ENCODE assay signal across 20 cellular contexts in the genomic region with DNA sequence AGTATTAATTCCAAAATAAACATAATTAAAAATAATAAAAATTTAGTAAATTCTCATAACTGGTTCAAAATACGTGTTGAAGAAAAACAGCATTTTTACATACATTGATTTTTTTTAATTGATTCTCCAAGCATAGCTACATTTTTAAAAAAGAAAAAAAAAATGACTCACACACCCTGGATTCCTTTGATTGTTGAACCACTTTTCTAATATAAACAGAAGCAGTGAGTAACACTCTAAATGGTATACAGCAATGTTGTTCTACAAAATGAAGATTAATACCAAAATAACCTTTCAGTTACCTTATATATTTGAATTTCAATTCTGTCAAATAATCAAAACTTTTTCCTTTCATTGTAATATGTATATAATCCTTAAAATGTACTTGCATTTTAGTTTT.
A peak's percentile ranks its signal among the peaks of the same experiment; 100 is the strongest.
DNase-seq lines count a peak whose midpoint lies in the region; ATAC-seq, FAIRE-seq and TF ChIP-seq lines count a peak whose summit lies in the region.
"Had no signal": no experiment of that assay in that cellular context is flagged by ENCODE, and none has a peak within 500 bp of the region (broad histone marks: within the 10 kb centered on the region; RNA-seq: fewer than 3 reads in every experiment).

No MANE protein-coding gene starts in this region.

- CTCF ChIA-PET in activated CD4-positive, alpha-beta memory T cell treated with anti-CD3 and anti-CD28 coated beads for 36 hours (lab: Charles Lee) = no interaction called here

- no peak for FAIRE-seq in urothelium cell line (lab: Jason Lieb, UNC)

- POLR2A ChIA-PET in activated CD4-positive, alpha-beta memory T cell treated with anti-CD3 and anti-CD28 coated beads for 36 hours (lab: Charles Lee) = no interaction called here

- no peak overlapping the region for H3K4me3 Mint-ChIP-seq in activated CD4-positive, alpha-beta memory T cell treated with anti-CD3 and anti-CD28 coated beads for 36 hours
- H3K4me3 Mint-ChIP-seq: CD4-positive, alpha-beta memory T cell; stimulated activated memory B cell treated with anti-CD40 and anti-IgM and Interleukin-4, amounts not matched to agents 10 μg/mL and 1 μg/mL and 100 μg/mL, for 72 hours had no signal

- no peak overlapping the region for H3K4me3 ChIP-seq in epithelial cell of esophagus (ENCODE audit: low read length)
- H3K4me3 ChIP-seq: esophagus muscularis mucosa, tibial nerve had no signal

- no peaks in the 10 kb centered on the region for H3K4me1 Mint-ChIP-seq in activated CD4-positive, alpha-beta memory T cell treated with anti-CD3 and anti-CD28 coated beads for 36 hours (ENCODE audit: low read depth)
- H3K4me1 Mint-ChIP-seq: CD4-positive, alpha-beta memory T cell; stimulated activated memory B cell treated with anti-CD40 and anti-IgM and Interleukin-4, amounts not matched to agents 10 μg/mL and 1 μg/mL and 100 μg/mL, for 72 hours had no signal

- TF ChIP-seq CTCF in epithelial cell of esophagus (IDR thresholded peaks at IDR 0.05; ENCODE audit: insufficient read depth, low read depth, low read length, missing control alignments) = no peak

- intact Hi-C loops in activated CD4-positive, alpha-beta memory T cell treated with anti-CD3 and anti-CD28 coated beads for 36 hours (cut with micrococcal nuclease) = no loop called here

- peaks cover 1% of the 10 kb centered on the region for H3K27me3 Mint-ChIP-seq in activated CD4-positive, alpha-beta memory T cell treated with anti-CD3 and anti-CD28 coated beads for 36 hours
- H3K27me3 Mint-ChIP-seq: stimulated activated memory B cell treated with anti-CD40 and anti-IgM and Interleukin-4, amounts not matched to agents 10 μg/mL and 1 μg/mL and 100 μg/mL, for 72 hours had no signal

- ATAC-seq in GM18498 (IDR thresholded peaks at IDR 0.05; ENCODE audit: unreplicated experiment) (no peak), HG02642 (IDR thresholded peaks at IDR 0.05; ENCODE audit: poor library complexity, unreplicated experiment) (no peak)
- ATAC-seq: Panc1; stimulated activated memory B cell treated with anti-CD40 and anti-IgM and Interleukin-4, amounts not matched to agents 10 μg/mL and 1 μg/mL and 100 μg/mL, for 72 hours had no signal

- no peaks in the 10 kb centered on the region for H3K36me3 Mint-ChIP-seq in activated CD4-positive, alpha-beta memory T cell treated with anti-CD3 and anti-CD28 coated beads for 36 hours
- H3K36me3 Mint-ChIP-seq: CD4-positive, alpha-beta memory T cell; stimulated activated memory B cell treated with anti-CD40 and anti-IgM and Interleukin-4, amounts not matched to agents 10 μg/mL and 1 μg/mL and 100 μg/mL, for 72 hours had no signal

- H3K27ac Mint-ChIP-seq in activated CD4-positive, alpha-beta memory T cell treated with anti-CD3 and anti-CD28 coated beads for 36 hours = no peak overlapping the region
- H3K27ac Mint-ChIP-seq: CD4-positive, alpha-beta memory T cell; stimulated activated memory B cell treated with anti-CD40 and anti-IgM and Interleukin-4, amounts not matched to agents 10 μg/mL and 1 μg/mL and 100 μg/mL, for 72 hours had no signal

- H3K9me3 Mint-ChIP-seq in activated CD4-positive, alpha-beta memory T cell treated with anti-CD3 and anti-CD28 coated beads for 36 hours = no peaks in the 10 kb centered on the region
- H3K9me3 Mint-ChIP-seq: stimulated activated memory B cell treated with anti-CD40 and anti-IgM and Interleukin-4, amounts not matched to agents 10 μg/mL and 1 μg/mL and 100 μg/mL, for 72 hours had no signal

- DNase-seq in GM03348 (ENCODE audit: low spot score) (peak; percentile 18), RPMI7951 (ENCODE audit: low read depth) (peak; percentile 31), epithelial cell of esophagus (ENCODE audit: low read depth) (peak; percentile 38), urothelium cell line (ENCODE audit: low spot score) (peak; percentile 10)
- DNase-seq in activated CD4-positive, alpha-beta memory T cell treated with anti-CD3 and anti-CD28 coated beads for 36 hours = no peak
- DNase-seq: activated CD4-positive, alpha-beta T cell treated with anti-CD3 and anti-CD28 coated beads for 48 hours; activated CD8-positive, alpha-beta memory T cell treated with anti-CD3 and anti-CD28 coated beads, Interleukin-2, amount 50 U/mL, for 48 hours; aorta; CD4-positive, alpha-beta memory T cell; KBM-7; NCI-H1105 treated with DMSO at 0.1 percent for 48 hours; NCI-H2171; NCI-H748 treated with DMSO at 0.1 percent for 48 hours; retina had no signal
